23 cellular contexts compared by ENCODE assay signal in the genomic region with DNA sequence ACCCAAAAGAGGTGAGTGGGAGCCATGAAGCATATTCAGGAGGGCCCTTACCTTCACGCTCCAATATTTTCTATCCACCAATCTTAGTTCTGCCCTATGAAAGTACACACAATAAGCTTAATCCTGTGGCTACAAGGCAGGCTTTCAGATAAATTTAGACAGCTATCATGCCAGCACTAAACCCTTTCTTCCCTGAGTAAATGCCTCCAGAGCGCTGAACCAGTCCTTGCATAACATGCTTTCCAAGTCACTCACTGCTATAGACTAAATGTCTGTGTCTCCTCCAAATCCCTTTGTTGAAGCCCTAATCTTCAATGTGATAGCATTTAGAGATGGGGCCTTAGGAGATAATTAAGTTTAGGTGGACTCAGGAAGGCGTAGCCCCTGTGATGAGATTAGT. TPM values are rescaled to one million over a fixed set of nuclear protein-coding genes. Genes with fewer than 3 reads are reported as not detected.
"Had no signal": no experiment of that assay in that cellular context is flagged by ENCODE, and none has a peak within 500 bp of the region (broad histone marks: within the 10 kb centered on the region; RNA-seq: fewer than 3 reads in every experiment).

No MANE protein-coding gene starts in this region.

- H3K9me3 ChIP-seq: right atrium auricular region, upper lobe of left lung had no signal

- DNase-seq: activated CD4-positive, alpha-beta T cell treated with anti-CD3 and anti-CD28 coated beads, Interleukin-2, amount 50 U/mL, for 1 hour; activated CD8-positive, alpha-beta memory T cell treated with anti-CD3 and anti-CD28 coated beads for 24 hours; activated CD8-positive, alpha-beta memory T cell treated with anti-CD3 and anti-CD28 coated beads, Interleukin-2, amount 50 U/mL, for 48 hours; activated effector memory CD4-positive, alpha-beta T cell treated with Interleukin-2 at 50 U/mL for 16 hours; activated naive CD4-positive, alpha-beta T cell treated with anti-CD3 and anti-CD28 coated beads, Interleukin-2, amount 10 ng/mL, durations not matched to agents 7 days and 5 days; activated T-cell treated with anti-CD3 and anti-CD28 coated beads, Interleukin-2, amount 50 U/mL, for 48 hours; effector memory CD8-positive, alpha-beta T cell; foreskin fibroblast; islet precursor cell; posterior cingulate gyrus; stimulated activated naive CD8-positive, alpha-beta T cell treated with anti-CD3 and anti-CD28 coated beads, Interleukin-15, Interleukin-2, amounts not matched to agents 100 U/mL and 50 U/mL, for 24 hours; T-helper 1 cell; T-helper 9 cell; upper lobe of left lung had no signal

- H3K79me2 ChIP-seq: hepatocyte had no signal

- H3K27ac ChIP-seq: cardiac muscle cell, hepatocyte, right atrium auricular region, upper lobe of left lung had no signal

- H3K4me2 ChIP-seq: hepatocyte had no signal

- H3K4me1 ChIP-seq: upper lobe of left lung had no signal

- ATAC-seq: effector memory CD8-positive, alpha-beta T cell; left lobe of liver; natural killer cell treated with Interleukin-12 subunit alpha and Interleukin-12 subunit beta and Interleukin-15 and Interleukin-18, amount 100 ng/mL, for 72 hours; SK-N-SH treated with all-trans-retinoic acid at 6 μM for 48 hours; stimulated activated naive CD8-positive, alpha-beta T cell treated with anti-CD3 and anti-CD28 coated beads, Interleukin-15, Interleukin-2, amounts not matched to agents 100 U/mL and 50 U/mL, for 24 hours had no signal

- H2AFZ ChIP-seq: hepatocyte had no signal

- H3K27me3 ChIP-seq: cardiac muscle cell, hepatocyte, right atrium auricular region, upper lobe of left lung had no signal

- H3K4me3 ChIP-seq: cardiac muscle cell, hepatocyte, lung, right atrium auricular region, upper lobe of left lung had no signal

- H3K36me3 ChIP-seq: cardiac muscle cell, right atrium auricular region, upper lobe of left lung had no signal

RNA-seq across cellular contexts. Expression of gene FIBIN, which starts 50.3 kb away (rescaled TPM):
- total RNA-seq: dermis microvascular lymphatic vessel endothelial cell; glomerular endothelial cell; natural killer cell treated with Interleukin-12 subunit alpha and Interleukin-12 subunit beta and Interleukin-15 and Interleukin-18, amount 100 ng/mL, for 72 hours had no signal
